In genomic region chr3:46400000-46400734, GRCh38 we compare ENCODE assay signal across 15 cellular contexts. TPM values are rescaled to one million over a fixed set of nuclear protein-coding genes. Genes with fewer than 3 reads are reported as not detected.
DNase-seq lines count a peak whose midpoint lies in the region; ATAC-seq and TF ChIP-seq lines count a peak whose summit lies in the region.
"Had no signal": no experiment of that assay in that cellular context is flagged by ENCODE, and none has a peak within 500 bp of the region (broad histone marks: within the 10 kb centered on the region; RNA-seq: fewer than 3 reads in every experiment).

No MANE protein-coding gene starts in this region.

- peak overlapping the region; percentile 47 for H2BK5ac ChIP-seq in IMR-90 (ENCODE audit: low read depth, low read length, poor library complexity, severe bottlenecking)
- no peak overlapping the region for H2BK5ac ChIP-seq in mesenchymal stem cell (ENCODE audit: low read depth, low read length, poor library complexity, severe bottlenecking)

- H3K36me3 ChIP-seq in DND-41 (ENCODE audit: insufficient read depth, low read length), result no peaks in the 10 kb centered on the region
- no peaks in the 10 kb centered on the region for H3K36me3 ChIP-seq in IMR-90 (ENCODE audit: control insufficient read depth, insufficient read depth, low read length)
- H3K36me3 ChIP-seq in mesenchymal stem cell (ENCODE audit: control insufficient read depth in 1 of 2, insufficient read depth in 2 of 2, low read depth in 1 of 2, low read length in 2 of 2), result no peaks in the 10 kb centered on the region
- H3K36me3 ChIP-seq in breast epithelium, result no peaks in the 10 kb centered on the region
- H3K36me3 ChIP-seq: right atrium auricular region had no signal

- H2BK15ac ChIP-seq in IMR-90 (ENCODE audit: low read depth, low read length) (no peak overlapping the region), mesenchymal stem cell (ENCODE audit: low read depth, poor library complexity, severe bottlenecking) (no peak overlapping the region)

- no peak overlapping the region for H3K27ac Mint-ChIP-seq in endothelial cell (ENCODE audit: unreplicated experiment)

- no peak overlapping the region for H3K56ac ChIP-seq in IMR-90 (ENCODE audit: extremely low read depth, insufficient read depth, low read length)

- no peak overlapping the region for H2BK20ac ChIP-seq in IMR-90 (ENCODE audit: low read depth, low read length)

- no peak overlapping the region for H3K18ac ChIP-seq in IMR-90 (ENCODE audit: low read depth, low read length)
- H3K18ac ChIP-seq in mesenchymal stem cell (ENCODE audit: low read depth in 1 of 2, low read length in 2 of 2), result no peak overlapping the region

- H3K27me3 Mint-ChIP-seq in endothelial cell (ENCODE audit: unreplicated experiment), result peaks cover 1% of the 10 kb centered on the region

- H2AFZ ChIP-seq in DND-41 (ENCODE audit: low read depth, low read length) (no peak overlapping the region; the same call in 1 of the 2 replicates), IMR-90 (replicated peaks; ENCODE audit: low read length, poor library complexity) (no peak overlapping the region), mesenchymal stem cell (ENCODE audit: low read depth, low read length) (no peak overlapping the region)

- H3K4ac ChIP-seq in IMR-90 (ENCODE audit: low read depth, low read length) (no peak overlapping the region), mesenchymal stem cell (ENCODE audit: low read depth in 1 of 2, low read length in 2 of 2) (no peak overlapping the region)

- H4K5ac ChIP-seq in IMR-90 (ENCODE audit: low read depth, low read length), result no peak overlapping the region

- no peak overlapping the region for H3K14ac ChIP-seq in IMR-90 (replicated peaks; ENCODE audit: low read depth, low read length)
- H3K14ac ChIP-seq in mesenchymal stem cell (ENCODE audit: low read length in 2 of 2), result no peak overlapping the region

- H2AK5ac ChIP-seq in IMR-90 (ENCODE audit: low read depth, low read length) (no peak overlapping the region), mesenchymal stem cell (ENCODE audit: low read length, severe bottlenecking) (no peak overlapping the region)

- no peaks in the 10 kb centered on the region for H3K9me3 Mint-ChIP-seq in endothelial cell (ENCODE audit: unreplicated experiment)

- no peak overlapping the region for H3K4me3 Mint-ChIP-seq in endothelial cell (ENCODE audit: unreplicated experiment)

- TF ChIP-seq CTCF in DND-41 (IDR thresholded peaks at IDR 0.05; ENCODE audit: borderline replicate concordance, extremely low read depth, low read length, poor library complexity, severe bottlenecking), result no peak
- no peak for TF ChIP-seq CTCF in IMR-90 (conservative IDR thresholded peaks at IDR 0.05; ENCODE audit: low read depth, low read length)
- no peak for TF ChIP-seq CTCF in endothelial cell (IDR thresholded peaks at IDR 0.05; ENCODE audit: unreplicated experiment)
- TF ChIP-seq CTCF in breast epithelium (IDR thresholded peaks at IDR 0.05), result no peak

- peaks cover under 1% of the 10 kb centered on the region for H3K4me1 Mint-ChIP-seq in endothelial cell (ENCODE audit: unreplicated experiment)

- POLR2A ChIA-PET in IMR-90 (lab: Charles Lee; ENCODE audit: unreplicated experiment), result no interaction called here

- H4K20me1 ChIP-seq in DND-41 (ENCODE audit: insufficient read depth, low read length) (no peaks in the 10 kb centered on the region), IMR-90 (ENCODE audit: insufficient read depth, low read length) (no peaks in the 10 kb centered on the region)

- BruUV-seq in IMR-90 (replicated peaks; lab: Mats Ljungman, UMichigan), result no TSS peak

- H3K9me1 ChIP-seq in IMR-90 (ENCODE audit: insufficient read depth, low read length), result no peaks in the 10 kb centered on the region; the same call in 1 of the 2 replicates

- H3K79me1 ChIP-seq in IMR-90 (ENCODE audit: low read depth in 1 of 2, low read length in 2 of 2), result no peaks in the 10 kb centered on the region
- H3K79me1 ChIP-seq in mesenchymal stem cell (replicated peaks; ENCODE audit: low read length, poor library complexity, severe bottlenecking), result no peaks in the 10 kb centered on the region

- H3K36me3 Mint-ChIP-seq in endothelial cell (ENCODE audit: low read depth, unreplicated experiment), result no peaks in the 10 kb centered on the region

- H3K79me2 ChIP-seq in DND-41 (ENCODE audit: insufficient read depth, low read length), result no peaks in the 10 kb centered on the region

- dilution Hi-C loops in IMR-90 (cut with HindIII; ENCODE audit: low sequenced_read_pairs, unreplicated experiment), result no loop called here

- H3K27me3 ChIP-seq in DND-41 (ENCODE audit: insufficient read depth, low read length, poor library complexity), result no peaks in the 10 kb centered on the region
- no peaks in the 10 kb centered on the region; the same call in 1 of the 2 replicates for H3K27me3 ChIP-seq in IMR-90 (ENCODE audit: control insufficient read depth, insufficient read depth, low read length)
- H3K27me3 ChIP-seq in mesenchymal stem cell (ENCODE audit: control insufficient read depth in 1 of 2, insufficient read depth in 1 of 2, low read length in 2 of 2), result peaks cover 7 to 31% of the 10 kb centered on the region in 2 experiments
- H3K27me3 ChIP-seq in breast epithelium, result no peaks in the 10 kb centered on the region
- H3K27me3 ChIP-seq: right atrium auricular region had no signal

- H3K9me3 ChIP-seq in DND-41 (ENCODE audit: insufficient read depth, low read length, severe bottlenecking) (no peaks in the 10 kb centered on the region), IMR-90 (ENCODE audit: control insufficient read depth, insufficient read depth, low read length) (no peaks in the 10 kb centered on the region), mesenchymal stem cell (ENCODE audit: control insufficient read depth, low read length) (no peaks in the 10 kb centered on the region), breast epithelium (no peaks in the 10 kb centered on the region)
- H3K9me3 ChIP-seq: right atrium auricular region had no signal

- H4K91ac ChIP-seq in IMR-90 (ENCODE audit: insufficient read depth, low read depth, low read length) (no peak overlapping the region), mesenchymal stem cell (ENCODE audit: low read length) (no peak overlapping the region)

- DNase-seq in DND-41 (no peak), IMR-90 (peak; percentile 62), amniotic epithelial cell (ENCODE audit: low read depth) (peak; percentile 98), mesenchymal stem cell (peak; percentile 79), endothelial cell (ENCODE audit: low spot score) (no peak), NCI-H187 (lab: John Stamatoyannopoulos, UW) (no peak), breast epithelium (ENCODE audit: low spot score in 2 of 2) (no peak)
- DNase-seq: activated naive CD4-positive, alpha-beta T cell treated with anti-CD3 and anti-CD28 coated beads, Interleukin-2, amount 50 U/mL, for 16 hours; C1 segment of cervical spinal cord; foreskin keratinocyte; H7; SIG-M5; stimulated activated naive CD8-positive, alpha-beta T cell treated with anti-CD3 and anti-CD28 coated beads, Interleukin-15, Interleukin-2, amounts not matched to agents 100 U/mL and 50 U/mL, for 24 hours had no signal

- TF ChIP-seq POLR2A in IMR-90 (IDR thresholded peaks at IDR 0.05; ENCODE audit: low read depth, low read length) (no peak), breast epithelium (IDR thresholded peaks at IDR 0.05) (no peak)

- no peak for TF ChIP-seq RAD21 in IMR-90 (IDR thresholded peaks at IDR 0.05; ENCODE audit: low read length)

- intact Hi-C loops in IMR-90 (cut with micrococcal nuclease) (no loop called here), breast epithelium (cut with DNase I; ENCODE audit: low total_unique reads) (no loop called here)

- H2AK9ac ChIP-seq in IMR-90 (replicated peaks; ENCODE audit: low read depth, low read length, poor library complexity), result no peak overlapping the region

- no peak overlapping the region for H3K4me3 ChIP-seq in DND-41 (ENCODE audit: low read depth in 1 of 2, low read length in 2 of 2)
- no peak overlapping the region for H3K4me3 ChIP-seq in IMR-90 (ENCODE audit: insufficient read depth, low read depth, low read length)
- no peak overlapping the region for H3K4me3 ChIP-seq in mesenchymal stem cell (ENCODE audit: insufficient read depth in 1 of 2, low read depth in 1 of 2, low read length in 2 of 2)
- no peak overlapping the region for H3K4me3 ChIP-seq in breast epithelium
- H3K4me3 ChIP-seq: right atrium auricular region had no signal

- no peak overlapping the region for H3K9ac ChIP-seq in DND-41 (ENCODE audit: low read depth, low read length)
- no peak overlapping the region for H3K9ac ChIP-seq in IMR-90 (ENCODE audit: low read depth, low read length)
- no peak overlapping the region for H3K9ac ChIP-seq in mesenchymal stem cell (ENCODE audit: low read length)

- no peak overlapping the region for H2BK12ac ChIP-seq in mesenchymal stem cell (ENCODE audit: low read length in 2 of 2)

- CTCF ChIA-PET in IMR-90 (lab: Yijun Ruan, JAX), result interaction anchor here (0.6 to 1.3 kb wide), 3 partner anchors 9 to 134 kb away, joined by 3 to 4 read pairs (median 4); no protein-coding TSS in a partner anchor

- H3K4me1 ChIP-seq in DND-41 (ENCODE audit: insufficient read depth, low read length), result peaks cover 32% of the 10 kb centered on the region
- peaks cover 7% of the 10 kb centered on the region for H3K4me1 ChIP-seq in IMR-90 (ENCODE audit: control insufficient read depth, insufficient read depth, low read length)
- no peaks in the 10 kb centered on the region for H3K4me1 ChIP-seq in mesenchymal stem cell (ENCODE audit: control insufficient read depth, insufficient read depth, low read depth, low read length)
- no peaks in the 10 kb centered on the region for H3K4me1 ChIP-seq in breast epithelium
- H3K4me1 ChIP-seq: foreskin keratinocyte had no signal

- H3K27ac ChIP-seq in DND-41 (ENCODE audit: low read length) (peak overlapping the region; percentile 37), IMR-90 (ENCODE audit: insufficient read depth, low read length) (no peak overlapping the region), mesenchymal stem cell (ENCODE audit: low read length, poor library complexity, severe bottlenecking) (no peak overlapping the region), breast epithelium (no peak overlapping the region)
- H3K27ac ChIP-seq: foreskin keratinocyte, right atrium auricular region had no signal

- peak; percentile 39; the same call in 2 of the 3 replicates for ATAC-seq in DND-41 (ENCODE audit: insufficient read depth, low read depth)
- peak; percentile 64 for ATAC-seq in IMR-90 (ENCODE audit: low read depth)
- ATAC-seq in GM21529 (IDR thresholded peaks at IDR 0.05; ENCODE audit: unreplicated experiment), result no peak
- ATAC-seq: foreskin keratinocyte had no signal

- H2BK120ac ChIP-seq in IMR-90 (ENCODE audit: low read depth, low read length), result no peak overlapping the region
- H2BK120ac ChIP-seq in mesenchymal stem cell (ENCODE audit: low read depth, low read length), result no peak overlapping the region

- H3K4me2 ChIP-seq in DND-41 (ENCODE audit: insufficient read depth, low read length) (no peak overlapping the region), IMR-90 (ENCODE audit: low read depth, low read length) (no peak overlapping the region), mesenchymal stem cell (ENCODE audit: low read length, poor library complexity, severe bottlenecking) (no peak overlapping the region)

- H3K23ac ChIP-seq in IMR-90 (ENCODE audit: low read depth, low read length) (no peak overlapping the region), mesenchymal stem cell (ENCODE audit: low read length in 2 of 2) (peak overlapping the region in 1 of 2 experiments; percentile 49)

- in situ Hi-C loops in IMR-90 (cut with MboI; ENCODE audit: low sequenced_read_pairs), result no loop called here

- H4K8ac ChIP-seq in IMR-90 (ENCODE audit: low read depth in 2 of 2, low read length in 2 of 2), result no peak overlapping the region
- no peak overlapping the region for H4K8ac ChIP-seq in mesenchymal stem cell (ENCODE audit: low read length)

- WGBS in IMR-90 (ENCODE audit: extremely low coverage in 2 of 2, insufficient read length in 1 of 2), 2 experiments, result no CpG with 5 or more reads among the region's 8 CpGs
- 33% methylated on average over 8 of the region's 8 CpGs for WGBS in mesenchymal stem cell

RNA-seq across cellular contexts. Expression of gene CCRL2, which starts 6.9 kb away (rescaled TPM):
- total RNA-seq in IMR-90 (2012; rRNA removed) (0.28 and 0.36 TPM in 2 replicates), endothelial cell (ENCODE audit: unreplicated experiment) (1.4 TPM), breast epithelium (1 to 10 TPM; 3.8 to 9.2 (median 4.1) TPM)
- polyA plus RNA-seq in IMR-90 (2012; rRNA removed), result 0.16 and 0.29 TPM in 2 replicates
- polyA plus RNA-seq in IMR-90 (2012; cell fraction: cytosol; rRNA removed), result 0.09 and 0.12 TPM in 2 replicates
- 0.05 and 0.31 TPM in 2 replicates for polyA plus RNA-seq in IMR-90 (2012; cell fraction: nucleus; rRNA removed; ENCODE audit: low replicate concordance)
- 0.08 TPM for polyA plus RNA-seq in mesenchymal stem cell (2013, experiment 1 of 2)
- polyA plus RNA-seq in mesenchymal stem cell (2013, experiment 2 of 2), result 0.08 TPM
- total RNA-seq: foreskin keratinocyte, H7 had no signal
- polyA plus RNA-seq: foreskin keratinocyte had no signal

RNA-seq across cellular contexts. Expression of gene CCR5, which starts 29.4 kb away (rescaled TPM):
- total RNA-seq in IMR-90 (2012; rRNA removed), result not detected in 2 replicates
- polyA plus RNA-seq in IMR-90 (2012; rRNA removed), result not detected in 2 replicates
- polyA plus RNA-seq in IMR-90 (2012; cell fraction: cytosol; rRNA removed), result not detected in 2 replicates
- not detected in 2 replicates for polyA plus RNA-seq in IMR-90 (2012; cell fraction: nucleus; rRNA removed; ENCODE audit: low replicate concordance)
- not detected for polyA plus RNA-seq in mesenchymal stem cell (2013, experiment 1 of 2)
- polyA plus RNA-seq in mesenchymal stem cell (2013, experiment 2 of 2), result not detected
- not detected for total RNA-seq in endothelial cell (ENCODE audit: unreplicated experiment)
- under 1 TPM; 0.73 to 0.98 (median 0.96) TPM for total RNA-seq in breast epithelium
- total RNA-seq: foreskin keratinocyte, H7 had no signal
- polyA plus RNA-seq: foreskin keratinocyte had no signal

RNA-seq across cellular contexts. Expression of gene CCR2, which starts 46.3 kb away (rescaled TPM):
- total RNA-seq in IMR-90 (2012; rRNA removed), result not detected in 2 replicates
- not detected in 2 replicates for polyA plus RNA-seq in IMR-90 (2012; rRNA removed)
- polyA plus RNA-seq in IMR-90 (2012; cell fraction: cytosol; rRNA removed), result not detected in 2 replicates
- polyA plus RNA-seq in IMR-90 (2012; cell fraction: nucleus; rRNA removed; ENCODE audit: low replicate concordance), result not detected in 2 replicates
- polyA plus RNA-seq in mesenchymal stem cell (2013, experiment 1 of 2), result not detected
- not detected for polyA plus RNA-seq in mesenchymal stem cell (2013, experiment 2 of 2)
- not detected for total RNA-seq in endothelial cell (ENCODE audit: unreplicated experiment)
- 1 to 10 TPM; 1.3 to 2.2 (median 2.0) TPM for total RNA-seq in breast epithelium
- total RNA-seq: foreskin keratinocyte, H7 had no signal
- polyA plus RNA-seq: foreskin keratinocyte had no signal

Comparison
In these comparisons a context has a peak if more than half of its experiments do, and no peak if none do; other contexts are left out.
1. DNase-seq: peak in IMR-90 (single experiment), amniotic epithelial cell (single experiment) and mesenchymal stem cell (single experiment); none in DND-41 (single experiment), endothelial cell (single experiment), NCI-H187 (0 of 2) and breast epithelium (0 of 2).